1 cellular context compared by ENCODE assay signal in genomic region chr3:113745273-113746068, GRCh38.
TF ChIP-seq lines count a peak whose summit lies in the region.

No MANE protein-coding gene starts in this region.

TF ChIP-seq in A549, 52 proteins besides CTCF, POLR2A, EP300 and RAD21 (continued from another document):
- TF ChIP-seq MAX (IDR thresholded peaks at IDR 0.05) (peak; percentile 56; the same call in 1 of the 2 replicates), TP53 (CRISPR knock-in tag; IDR thresholded peaks at IDR 0.05) (peak; percentile 63; the same call in 1 of the 2 replicates), MYC (IDR thresholded peaks at IDR 0.05; ENCODE audit: borderline replicate concordance, low read length) (no peak), RFX5 (IDR thresholded peaks at IDR 0.05) (no peak), NR3C1 (IDR thresholded peaks at IDR 0.05) (no peak), CBX2 (IDR thresholded peaks at IDR 0.05; ENCODE audit: borderline replicate concordance, low read depth) (no peak), ELK1 (IDR thresholded peaks at IDR 0.05; ENCODE audit: low read depth, low read length) (no peak), PHF8 (IDR thresholded peaks at IDR 0.05; ENCODE audit: borderline replicate concordance, low read depth) (peak; percentile 63)
